14 cellular contexts compared by ENCODE assay signal in the genomic region with DNA sequence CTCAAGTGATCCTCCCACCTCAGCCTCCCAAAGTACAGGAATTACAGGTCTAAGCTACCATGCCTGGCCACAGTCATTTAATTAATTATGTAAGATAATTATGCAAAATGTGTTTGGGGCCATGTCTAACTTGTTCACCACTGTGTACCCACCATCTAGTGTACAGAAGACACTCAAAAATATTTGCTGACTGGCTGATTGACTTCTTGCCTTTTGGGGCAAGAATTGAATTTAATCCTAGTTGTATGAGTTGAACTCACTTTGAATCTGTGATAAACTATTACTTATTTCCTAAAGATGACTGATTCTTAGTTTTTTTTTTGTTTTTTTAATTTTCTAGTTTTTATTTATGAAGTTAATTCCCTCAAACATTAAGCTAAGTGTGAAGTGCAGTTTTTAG. TPM values are rescaled to one million over a fixed set of nuclear protein-coding genes. Genes with fewer than 3 reads are reported as not detected.
DNase-seq lines count a peak whose midpoint lies in the region; TF ChIP-seq lines count a peak whose summit lies in the region.
"Had no signal": no experiment of that assay in that cellular context is flagged by ENCODE, and none has a peak within 500 bp of the region (broad histone marks: within the 10 kb centered on the region; RNA-seq: fewer than 3 reads in every experiment).

No MANE protein-coding gene starts in this region.

- no peaks in the 10 kb centered on the region for H3K27me3 ChIP-seq in breast epithelium
- H3K27me3 ChIP-seq: BE2C had no signal

- in situ Hi-C loops in ACHN (cut with HindIII; ENCODE audit: low pct_ligation_motif_present, low pct_unique_long_range_greater_than_20kb, low sequenced_read_pairs), result no loop called here

- H3K4me1 Mint-ChIP-seq in activated CD4-positive, alpha-beta memory T cell treated with anti-CD3 and anti-CD28 coated beads, Interleukin-2, amount 10 ng/mL, durations not matched to agents 7 days and 5 days, result peaks cover 65% of the 10 kb centered on the region
- H3K4me1 Mint-ChIP-seq in activated CD4-positive, alpha-beta memory T cell treated with anti-CD3 and anti-CD28 coated beads for 36 hours (ENCODE audit: low read depth), result peaks cover 58% of the 10 kb centered on the region
- peaks cover 50% of the 10 kb centered on the region for H3K4me1 Mint-ChIP-seq in activated naive CD4-positive, alpha-beta T cell treated with anti-CD3 and anti-CD28 coated beads, Interleukin-2, amount 10 ng/mL, durations not matched to agents 7 days and 5 days
- H3K4me1 Mint-ChIP-seq in activated T-helper 1 cell treated with anti-CD3 and anti-CD28 coated beads, Interleukin-12 subunit alpha, Interleukin-12 subunit beta, Interleukin-2, Interleukin-4 antibody, amounts not matched to agents 30 ng/mL and 10 ng/mL and 1 ng/mL, durations not matched to agents 14 hours and 24 hours and 36 hours (ENCODE audit: low read depth), result peaks cover 46% of the 10 kb centered on the region

- CTCF ChIA-PET in activated CD4-positive, alpha-beta memory T cell treated with anti-CD3 and anti-CD28 coated beads, Interleukin-2, amount 10 ng/mL, durations not matched to agents 7 days and 5 days (lab: Charles Lee), result interaction anchor here (0.7 to 3.3 kb wide), 7 partner anchors 10 to 169 kb away, joined by 3 to 17 read pairs (median 4); no protein-coding TSS in a partner anchor
- CTCF ChIA-PET in activated CD4-positive, alpha-beta memory T cell treated with anti-CD3 and anti-CD28 coated beads for 36 hours (lab: Charles Lee), result interaction anchor here (1.2 to 1.8 kb wide), 2 partner anchors 23 to 34 kb away, joined by 3 to 9 read pairs; no protein-coding TSS in a partner anchor
- CTCF ChIA-PET in activated naive CD4-positive, alpha-beta T cell treated with anti-CD3 and anti-CD28 coated beads, Interleukin-2, amount 10 ng/mL, durations not matched to agents 7 days and 5 days (lab: Charles Lee), result interaction anchor here (4.6 kb wide), 1 partner anchor 23 kb away, joined by 12 read pairs; no protein-coding TSS in a partner anchor

- no peak overlapping the region for H3K4me3 ChIP-seq in breast epithelium
- H3K4me3 ChIP-seq: GM23338 had no signal

- H3K27ac ChIP-seq in breast epithelium, result no peak overlapping the region
- H3K27ac ChIP-seq: 22Rv1 had no signal

- no peaks in the 10 kb centered on the region for H3K9me3 Mint-ChIP-seq in activated CD4-positive, alpha-beta memory T cell treated with anti-CD3 and anti-CD28 coated beads, Interleukin-2, amount 10 ng/mL, durations not matched to agents 7 days and 5 days
- H3K9me3 Mint-ChIP-seq in activated CD4-positive, alpha-beta memory T cell treated with anti-CD3 and anti-CD28 coated beads for 36 hours, result no peaks in the 10 kb centered on the region
- no peaks in the 10 kb centered on the region for H3K9me3 Mint-ChIP-seq in activated naive CD4-positive, alpha-beta T cell treated with anti-CD3 and anti-CD28 coated beads, Interleukin-2, amount 10 ng/mL, durations not matched to agents 7 days and 5 days
- no peaks in the 10 kb centered on the region for H3K9me3 Mint-ChIP-seq in activated T-helper 1 cell treated with anti-CD3 and anti-CD28 coated beads, Interleukin-12 subunit alpha, Interleukin-12 subunit beta, Interleukin-2, Interleukin-4 antibody, amounts not matched to agents 30 ng/mL and 10 ng/mL and 1 ng/mL, durations not matched to agents 14 hours and 24 hours and 36 hours
- H3K9me3 Mint-ChIP-seq: CD4-positive, alpha-beta T cell; GM23338 had no signal

- H3K36me3 Mint-ChIP-seq in activated CD4-positive, alpha-beta memory T cell treated with anti-CD3 and anti-CD28 coated beads, Interleukin-2, amount 10 ng/mL, durations not matched to agents 7 days and 5 days (ENCODE audit: low read depth), result peaks cover 93% of the 10 kb centered on the region
- H3K36me3 Mint-ChIP-seq in activated CD4-positive, alpha-beta memory T cell treated with anti-CD3 and anti-CD28 coated beads for 36 hours, result peaks cover 73% of the 10 kb centered on the region
- peaks cover 74% of the 10 kb centered on the region for H3K36me3 Mint-ChIP-seq in activated naive CD4-positive, alpha-beta T cell treated with anti-CD3 and anti-CD28 coated beads, Interleukin-2, amount 10 ng/mL, durations not matched to agents 7 days and 5 days
- H3K36me3 Mint-ChIP-seq in activated T-helper 1 cell treated with anti-CD3 and anti-CD28 coated beads, Interleukin-12 subunit alpha, Interleukin-12 subunit beta, Interleukin-2, Interleukin-4 antibody, amounts not matched to agents 30 ng/mL and 10 ng/mL and 1 ng/mL, durations not matched to agents 14 hours and 24 hours and 36 hours (ENCODE audit: low read depth), result peaks cover 54% of the 10 kb centered on the region

- TF ChIP-seq CTCF in breast epithelium (IDR thresholded peaks at IDR 0.05), result no peak

- no peak for TF ChIP-seq POLR2A in breast epithelium (IDR thresholded peaks at IDR 0.05)

- no peaks in the 10 kb centered on the region for H3K4me1 ChIP-seq in breast epithelium
- H3K4me1 ChIP-seq: Caco-2 had no signal

- H3K36me3 ChIP-seq in breast epithelium, result no peaks in the 10 kb centered on the region

- intact Hi-C loops in activated CD4-positive, alpha-beta memory T cell treated with anti-CD3 and anti-CD28 coated beads for 36 hours (cut with micrococcal nuclease), result no loop called here
- intact Hi-C loops in activated T-helper 1 cell treated with anti-CD3 and anti-CD28 coated beads, Interleukin-12 subunit alpha, Interleukin-12 subunit beta, Interleukin-2, Interleukin-4 antibody, amounts not matched to agents 30 ng/mL and 10 ng/mL and 1 ng/mL, durations not matched to agents 14 hours and 24 hours and 36 hours (cut with micrococcal nuclease), result no loop called here
- intact Hi-C loops in breast epithelium (cut with DNase I; ENCODE audit: low total_unique reads), result no loop called here

- H3K4me3 Mint-ChIP-seq in activated CD4-positive, alpha-beta memory T cell treated with anti-CD3 and anti-CD28 coated beads, Interleukin-2, amount 10 ng/mL, durations not matched to agents 7 days and 5 days, result no peak overlapping the region
- H3K4me3 Mint-ChIP-seq in activated CD4-positive, alpha-beta memory T cell treated with anti-CD3 and anti-CD28 coated beads for 36 hours, result no peak overlapping the region
- no peak overlapping the region for H3K4me3 Mint-ChIP-seq in activated naive CD4-positive, alpha-beta T cell treated with anti-CD3 and anti-CD28 coated beads, Interleukin-2, amount 10 ng/mL, durations not matched to agents 7 days and 5 days
- H3K4me3 Mint-ChIP-seq in activated T-helper 1 cell treated with anti-CD3 and anti-CD28 coated beads, Interleukin-12 subunit alpha, Interleukin-12 subunit beta, Interleukin-2, Interleukin-4 antibody, amounts not matched to agents 30 ng/mL and 10 ng/mL and 1 ng/mL, durations not matched to agents 14 hours and 24 hours and 36 hours, result no peak overlapping the region
- H3K4me3 Mint-ChIP-seq: CD4-positive, alpha-beta T cell; GM23338 had no signal

- POLR2A ChIA-PET in activated CD4-positive, alpha-beta memory T cell treated with anti-CD3 and anti-CD28 coated beads, Interleukin-2, amount 10 ng/mL, durations not matched to agents 7 days and 5 days (lab: Charles Lee), result interaction anchor here (0.6 to 11.9 kb wide), 3 partner anchors 13 to 1131 kb away, joined by 3 to 171 read pairs (median 9); no protein-coding TSS in a partner anchor
- POLR2A ChIA-PET in activated CD4-positive, alpha-beta memory T cell treated with anti-CD3 and anti-CD28 coated beads for 36 hours (lab: Charles Lee), result interaction anchor here (1.1 kb wide), 1 partner anchor 12 kb away, joined by 4 read pairs; no protein-coding TSS in a partner anchor

- peak overlapping the region; percentile 58 for H3K27ac Mint-ChIP-seq in activated CD4-positive, alpha-beta memory T cell treated with anti-CD3 and anti-CD28 coated beads, Interleukin-2, amount 10 ng/mL, durations not matched to agents 7 days and 5 days
- H3K27ac Mint-ChIP-seq in activated CD4-positive, alpha-beta memory T cell treated with anti-CD3 and anti-CD28 coated beads for 36 hours, result no peak overlapping the region
- peak overlapping the region; percentile 49 for H3K27ac Mint-ChIP-seq in activated naive CD4-positive, alpha-beta T cell treated with anti-CD3 and anti-CD28 coated beads, Interleukin-2, amount 10 ng/mL, durations not matched to agents 7 days and 5 days
- H3K27ac Mint-ChIP-seq in activated T-helper 1 cell treated with anti-CD3 and anti-CD28 coated beads, Interleukin-12 subunit alpha, Interleukin-12 subunit beta, Interleukin-2, Interleukin-4 antibody, amounts not matched to agents 30 ng/mL and 10 ng/mL and 1 ng/mL, durations not matched to agents 14 hours and 24 hours and 36 hours, result peak overlapping the region; percentile 23
- H3K27ac Mint-ChIP-seq: GM23338 had no signal

- DNase-seq in activated CD4-positive, alpha-beta memory T cell treated with anti-CD3 and anti-CD28 coated beads, Interleukin-2, amount 10 ng/mL, durations not matched to agents 7 days and 5 days, result no peak
- no peak for DNase-seq in activated CD4-positive, alpha-beta memory T cell treated with anti-CD3 and anti-CD28 coated beads for 36 hours
- no peak for DNase-seq in activated naive CD4-positive, alpha-beta T cell treated with anti-CD3 and anti-CD28 coated beads, Interleukin-2, amount 10 ng/mL, durations not matched to agents 7 days and 5 days
- DNase-seq in activated naive CD4-positive, alpha-beta T cell treated with anti-CD3 and anti-CD28 coated beads, Interleukin-2, amount 50 U/mL, for 16 hours, result no peak
- no peak for DNase-seq in activated T-helper 1 cell treated with anti-CD3 and anti-CD28 coated beads, Interleukin-12 subunit alpha, Interleukin-12 subunit beta, Interleukin-2, Interleukin-4 antibody, amounts not matched to agents 30 ng/mL and 10 ng/mL and 1 ng/mL, durations not matched to agents 14 hours and 24 hours and 36 hours (ENCODE audit: low spot score)
- DNase-seq in ACHN (no peak), breast epithelium (ENCODE audit: low spot score in 2 of 2) (no peak)
- DNase-seq: BE2C; C1 segment of cervical spinal cord; Caco-2; CD4-positive, alpha-beta T cell; HCEC 1CT had no signal

- no peaks in the 10 kb centered on the region for H3K9me3 ChIP-seq in breast epithelium
- H3K9me3 ChIP-seq: BE2C, Caco-2 had no signal

- H3K27me3 Mint-ChIP-seq in activated CD4-positive, alpha-beta memory T cell treated with anti-CD3 and anti-CD28 coated beads, Interleukin-2, amount 10 ng/mL, durations not matched to agents 7 days and 5 days, result no peaks in the 10 kb centered on the region
- no peaks in the 10 kb centered on the region for H3K27me3 Mint-ChIP-seq in activated CD4-positive, alpha-beta memory T cell treated with anti-CD3 and anti-CD28 coated beads for 36 hours
- H3K27me3 Mint-ChIP-seq in activated naive CD4-positive, alpha-beta T cell treated with anti-CD3 and anti-CD28 coated beads, Interleukin-2, amount 10 ng/mL, durations not matched to agents 7 days and 5 days, result no peaks in the 10 kb centered on the region
- no peaks in the 10 kb centered on the region for H3K27me3 Mint-ChIP-seq in activated T-helper 1 cell treated with anti-CD3 and anti-CD28 coated beads, Interleukin-12 subunit alpha, Interleukin-12 subunit beta, Interleukin-2, Interleukin-4 antibody, amounts not matched to agents 30 ng/mL and 10 ng/mL and 1 ng/mL, durations not matched to agents 14 hours and 24 hours and 36 hours (ENCODE audit: insufficient read depth)
- H3K27me3 Mint-ChIP-seq: CD4-positive, alpha-beta T cell had no signal

RNA-seq across cellular contexts. Expression of a gene that starts 15.8 kb away (rescaled TPM):
- total RNA-seq in activated CD4-positive, alpha-beta memory T cell treated with anti-CD3 and anti-CD28 coated beads, Interleukin-2, amount 10 ng/mL, durations not matched to agents 7 days and 5 days, result 10 to 100 TPM; 16.7 to 17.8 TPM
- 10 to 100 TPM; 11.8 to 14.7 TPM for total RNA-seq in activated CD4-positive, alpha-beta memory T cell treated with anti-CD3 and anti-CD28 coated beads for 36 hours
- total RNA-seq in activated T-helper 1 cell treated with anti-CD3 and anti-CD28 coated beads, Interleukin-12 subunit alpha, Interleukin-12 subunit beta, Interleukin-2, Interleukin-4 antibody, amounts not matched to agents 30 ng/mL and 10 ng/mL and 1 ng/mL, durations not matched to agents 14 hours and 24 hours and 36 hours, result 29.6 and 31.5 TPM in 2 replicates
- 10 to 100 TPM; 12.5 to 24.9 (median 19.3) TPM for total RNA-seq in breast epithelium

RNA-seq across cellular contexts. Expression of a gene that starts 57.9 kb away (rescaled TPM):
- total RNA-seq in activated CD4-positive, alpha-beta memory T cell treated with anti-CD3 and anti-CD28 coated beads, Interleukin-2, amount 10 ng/mL, durations not matched to agents 7 days and 5 days, result 100 to 1,000 TPM; 129 to 133 TPM
- 10 to 100 TPM; 99.3 to 99.6 TPM for total RNA-seq in activated CD4-positive, alpha-beta memory T cell treated with anti-CD3 and anti-CD28 coated beads for 36 hours
- 89.7 and 90.0 TPM in 2 replicates for total RNA-seq in activated T-helper 1 cell treated with anti-CD3 and anti-CD28 coated beads, Interleukin-12 subunit alpha, Interleukin-12 subunit beta, Interleukin-2, Interleukin-4 antibody, amounts not matched to agents 30 ng/mL and 10 ng/mL and 1 ng/mL, durations not matched to agents 14 hours and 24 hours and 36 hours
- 10 to 100 TPM; 22.1 to 41.3 (median 37.7) TPM for total RNA-seq in breast epithelium
